In the genomic region with DNA sequence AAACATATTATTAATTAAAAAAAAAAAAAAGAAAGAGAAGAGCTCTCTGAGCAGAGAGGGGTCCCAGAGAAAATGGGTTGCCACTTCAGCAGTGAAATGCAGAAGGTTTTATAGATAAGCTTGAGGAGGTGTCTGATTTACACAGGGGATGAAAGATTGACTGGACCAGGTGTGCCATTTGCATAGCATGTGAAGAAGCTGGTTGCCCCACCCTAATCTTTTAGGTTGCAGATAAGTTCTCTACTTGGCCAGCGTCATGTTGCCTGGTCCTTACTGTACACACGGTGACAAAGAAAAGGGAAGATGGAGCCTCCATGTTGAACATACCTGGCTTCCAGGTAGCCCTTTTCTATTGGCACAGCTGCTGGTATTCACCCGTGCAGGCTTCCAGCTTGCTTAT, we compare ENCODE assay signal across 13 cellular contexts. TPM values are rescaled to one million over a fixed set of nuclear protein-coding genes. Genes with fewer than 3 reads are reported as not detected.
DNase-seq lines count a peak whose midpoint lies in the region; ATAC-seq lines count a peak whose summit lies in the region.
"Had no signal": no experiment of that assay in that cellular context is flagged by ENCODE, and none has a peak within 500 bp of the region (broad histone marks: within the 10 kb centered on the region; RNA-seq: fewer than 3 reads in every experiment).

No MANE protein-coding gene starts in this region.

- H3K36me3 ChIP-seq in SJCRH30 = no peaks in the 10 kb centered on the region
- H3K36me3 ChIP-seq: BE2C had no signal

- ATAC-seq in GM18517 (IDR thresholded peaks at IDR 0.05; ENCODE audit: unreplicated experiment) = no peak

- H3K27me3 ChIP-seq in SJCRH30 = no peaks in the 10 kb centered on the region
- H3K27me3 ChIP-seq: BE2C had no signal

- DNase-seq in NCI-H526 (lab: John Stamatoyannopoulos, UW) (peak; percentile 38 to 57), SJCRH30 (peak; percentile 84 to 91), germinal center (ENCODE audit: low spot score) (peak; percentile 14), COLO668 (lab: John Stamatoyannopoulos, UW; ENCODE audit: unreplicated experiment) (no peak), midbrain (lab: John Stamatoyannopoulos, UW) (no peak)
- DNase-seq: BE2C, C1 segment of cervical spinal cord, GOT3 had no signal

- H3K4me1 ChIP-seq in SJCRH30 = peaks cover 47% of the 10 kb centered on the region
- H3K4me1 ChIP-seq: BE2C had no signal

- no peak overlapping the region for H3K4me3 ChIP-seq in SJCRH30

- H3K9me3 ChIP-seq in SJCRH30 (replicated peaks) = no peaks in the 10 kb centered on the region
- H3K9me3 ChIP-seq: BE2C had no signal

- peak overlapping the region; percentile 99 for H3K27ac ChIP-seq in SJCRH30

RNA-seq across cellular contexts. Expression of a gene that starts 41.4 kb away (rescaled TPM):
- total RNA-seq in SJCRH30 (2014; rRNA removed; shearing (Covaris generic)) = not detected in 2 replicates
- total RNA-seq: Caco-2; CD8-positive, alpha-beta memory T cell; H9; HepG2 had no signal

RNA-seq across cellular contexts. Expression of a gene that starts 53.0 kb away (rescaled TPM):
- not detected in 2 replicates for total RNA-seq in SJCRH30 (2014; rRNA removed; shearing (Covaris generic))
- total RNA-seq: Caco-2, H9, HepG2 had no signal

Comparison
In these comparisons a context has a peak if more than half of its experiments do, and no peak if none do; other contexts are left out.
1. DNase-seq: peak in NCI-H526 (2 of 2), SJCRH30 (2 of 2) and germinal center (single experiment); none in COLO668 (single experiment) and midbrain (single experiment).